ENCODE assay signal across 1 cellular context in genomic region chr1:94921977-94922376, GRCh38.
TF ChIP-seq lines count a peak whose summit lies in the region.

No MANE protein-coding gene starts in this region.

TF ChIP-seq in GM23338, 12 proteins besides CTCF, POLR2A, EP300 and RAD21:
- no peak for TF ChIP-seq REST (IDR thresholded peaks at IDR 0.05; ENCODE audit: unreplicated experiment)
- no peak for TF ChIP-seq EZH2 (IDR thresholded peaks at IDR 0.05; ENCODE audit: low read depth, unreplicated experiment)
- TF ChIP-seq, protein P1, sequence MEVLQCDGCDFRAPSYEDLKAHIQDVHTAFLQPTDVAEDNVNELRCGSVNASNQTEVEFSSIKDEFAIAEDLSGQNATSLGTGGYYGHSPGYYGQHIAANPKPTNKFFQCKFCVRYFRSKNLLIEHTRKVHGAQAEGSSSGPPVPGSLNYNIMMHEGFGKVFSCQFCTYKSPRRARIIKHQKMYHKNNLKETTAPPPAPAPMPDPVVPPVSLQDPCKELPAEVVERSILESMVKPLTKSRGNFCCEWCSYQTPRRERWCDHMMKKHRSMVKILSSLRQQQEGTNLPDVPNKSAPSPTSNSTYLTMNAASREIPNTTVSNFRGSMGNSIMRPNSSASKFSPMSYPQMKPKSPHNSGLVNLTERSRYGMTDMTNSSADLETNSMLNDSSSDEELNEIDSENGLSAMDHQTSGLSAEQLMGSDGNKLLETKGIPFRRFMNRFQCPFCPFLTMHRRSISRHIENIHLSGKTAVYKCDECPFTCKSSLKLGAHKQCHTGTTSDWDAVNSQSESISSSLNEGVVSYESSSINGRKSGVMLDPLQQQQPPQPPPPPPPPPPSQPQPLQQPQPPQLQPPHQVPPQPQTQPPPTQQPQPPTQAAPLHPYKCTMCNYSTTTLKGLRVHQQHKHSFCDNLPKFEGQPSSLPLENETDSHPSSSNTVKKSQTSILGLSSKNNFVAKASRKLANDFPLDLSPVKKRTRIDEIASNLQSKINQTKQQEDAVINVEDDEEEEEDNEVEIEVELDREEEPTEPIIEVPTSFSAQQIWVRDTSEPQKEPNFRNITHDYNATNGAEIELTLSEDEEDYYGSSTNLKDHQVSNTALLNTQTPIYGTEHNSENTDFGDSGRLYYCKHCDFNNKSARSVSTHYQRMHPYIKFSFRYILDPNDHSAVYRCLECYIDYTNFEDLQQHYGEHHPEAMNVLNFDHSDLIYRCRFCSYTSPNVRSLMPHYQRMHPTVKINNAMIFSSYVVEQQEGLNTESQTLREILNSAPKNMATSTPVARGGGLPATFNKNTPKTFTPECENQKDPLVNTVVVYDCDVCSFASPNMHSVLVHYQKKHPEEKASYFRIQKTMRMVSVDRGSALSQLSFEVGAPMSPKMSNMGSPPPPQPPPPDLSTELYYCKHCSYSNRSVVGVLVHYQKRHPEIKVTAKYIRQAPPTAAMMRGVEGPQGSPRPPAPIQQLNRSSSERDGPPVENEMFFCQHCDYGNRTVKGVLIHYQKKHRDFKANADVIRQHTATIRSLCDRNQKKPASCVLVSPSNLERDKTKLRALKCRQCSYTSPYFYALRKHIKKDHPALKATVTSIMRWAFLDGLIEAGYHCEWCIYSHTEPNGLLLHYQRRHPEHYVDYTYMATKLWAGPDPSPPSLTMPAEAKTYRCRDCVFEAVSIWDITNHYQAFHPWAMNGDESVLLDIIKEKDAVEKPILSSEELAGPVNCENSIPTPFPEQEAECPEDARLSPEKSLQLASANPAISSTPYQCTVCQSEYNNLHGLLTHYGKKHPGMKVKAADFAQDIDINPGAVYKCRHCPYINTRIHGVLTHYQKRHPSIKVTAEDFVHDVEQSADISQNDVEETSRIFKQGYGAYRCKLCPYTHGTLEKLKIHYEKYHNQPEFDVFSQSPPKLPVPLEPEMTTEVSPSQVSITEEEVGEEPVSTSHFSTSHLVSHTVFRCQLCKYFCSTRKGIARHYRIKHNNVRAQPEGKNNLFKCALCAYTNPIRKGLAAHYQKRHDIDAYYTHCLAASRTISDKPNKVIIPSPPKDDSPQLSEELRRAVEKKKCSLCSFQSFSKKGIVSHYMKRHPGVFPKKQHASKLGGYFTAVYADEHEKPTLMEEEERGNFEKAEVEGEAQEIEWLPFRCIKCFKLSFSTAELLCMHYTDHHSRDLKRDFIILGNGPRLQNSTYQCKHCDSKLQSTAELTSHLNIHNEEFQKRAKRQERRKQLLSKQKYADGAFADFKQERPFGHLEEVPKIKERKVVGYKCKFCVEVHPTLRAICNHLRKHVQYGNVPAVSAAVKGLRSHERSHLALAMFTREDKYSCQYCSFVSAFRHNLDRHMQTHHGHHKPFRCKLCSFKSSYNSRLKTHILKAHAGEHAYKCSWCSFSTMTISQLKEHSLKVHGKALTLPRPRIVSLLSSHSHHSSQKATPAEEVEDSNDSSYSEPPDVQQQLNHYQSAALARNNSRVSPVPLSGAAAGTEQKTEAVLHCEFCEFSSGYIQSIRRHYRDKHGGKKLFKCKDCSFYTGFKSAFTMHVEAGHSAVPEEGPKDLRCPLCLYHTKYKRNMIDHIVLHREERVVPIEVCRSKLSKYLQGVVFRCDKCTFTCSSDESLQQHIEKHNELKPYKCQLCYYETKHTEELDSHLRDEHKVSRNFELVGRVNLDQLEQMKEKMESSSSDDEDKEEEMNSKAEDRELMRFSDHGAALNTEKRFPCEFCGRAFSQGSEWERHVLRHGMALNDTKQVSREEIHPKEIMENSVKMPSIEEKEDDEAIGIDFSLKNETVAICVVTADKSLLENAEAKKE (CRISPR knock-in tag; IDR thresholded peaks at IDR 0.05), result no peak
- no peak for TF ChIP-seq POLR2AphosphoS5 (IDR thresholded peaks at IDR 0.05; ENCODE audit: low read depth)
- no peak for TF ChIP-seq CREB1 (CRISPR knock-in tag; IDR thresholded peaks at IDR 0.05; ENCODE audit: low read depth)
- TF ChIP-seq ETS1 (IDR thresholded peaks at IDR 0.05), result no peak
- no peak for TF ChIP-seq EZH2phosphoT487 (IDR thresholded peaks at IDR 0.05; ENCODE audit: unreplicated experiment)
- no peak for TF ChIP-seq ZNF114 (CRISPR knock-in tag; IDR thresholded peaks at IDR 0.05)
